Comparison of ENCODE assay signal across 17 cellular contexts in the genomic region with DNA sequence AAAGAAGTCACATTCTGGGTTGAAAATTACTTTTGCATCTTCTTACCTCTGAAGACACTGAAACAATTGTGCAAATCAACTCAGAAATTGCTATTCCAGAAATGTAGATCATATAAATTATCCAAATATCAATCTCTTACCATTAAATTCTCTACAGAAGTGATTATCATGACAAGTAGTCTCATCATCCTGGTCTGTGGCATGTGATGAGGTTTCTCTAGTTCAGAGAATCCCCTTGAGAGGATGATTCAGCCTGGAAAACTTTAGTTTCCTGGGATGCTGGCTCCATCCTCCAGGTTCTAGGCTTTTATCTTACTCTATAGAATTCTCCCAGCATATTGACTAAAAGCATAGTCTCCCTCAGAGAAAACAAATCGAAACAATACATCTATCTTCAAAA.
A peak's percentile ranks its signal among the peaks of the same experiment; 100 is the strongest.
DNase-seq lines count a peak whose midpoint lies in the region; ATAC-seq and TF ChIP-seq lines count a peak whose summit lies in the region.
"Had no signal": no experiment of that assay in that cellular context is flagged by ENCODE, and none has a peak within 500 bp of the region (broad histone marks: within the 10 kb centered on the region; RNA-seq: fewer than 3 reads in every experiment).

No MANE protein-coding gene starts in this region.

- H3K9me3 ChIP-seq in esophagus squamous epithelium, result no peaks in the 10 kb centered on the region
- H3K9me3 ChIP-seq: right atrium auricular region had no signal

- H3K4me3 ChIP-seq in esophagus squamous epithelium, result no peak overlapping the region
- H3K4me3 ChIP-seq: PC-9, right atrium auricular region had no signal

- no peak for ATAC-seq in HG03139 (IDR thresholded peaks at IDR 0.05; ENCODE audit: unreplicated experiment)
- ATAC-seq: HCT116; left ventricle myocardium superior; natural killer cell treated with Interleukin-12 subunit alpha and Interleukin-12 subunit beta and Interleukin-15 and Interleukin-18, amount 100 ng/mL, for 72 hours; stimulated activated effector memory CD8-positive, alpha-beta T cell treated with anti-CD3 and anti-CD28 coated beads, Interleukin-12 subunit alpha, Interleukin-12 subunit beta, amount 100 ng/mL, for 72 hours had no signal

- TF ChIP-seq POLR2A in esophagus squamous epithelium (IDR thresholded peaks at IDR 0.05), result no peak

- intact Hi-C loops in esophagus squamous epithelium (cut with DNase I), result no loop called here

- 86 to 91% methylated on average over 1 of the region's 1 CpG for WGBS in esophagus squamous epithelium, 2 donors

- peak; percentile 52 for DNase-seq in ACHN
- DNase-seq in HT1080 (ENCODE audit: low read depth), result peak; percentile 68
- peak; percentile 5 for DNase-seq in brain pericyte (ENCODE audit: low read depth, low spot score)
- DNase-seq in medulla oblongata (ENCODE audit: extremely low spot score), result peak; percentile 3
- DNase-seq in ecto neural progenitor cell (ENCODE audit: low spot score), result no peak
- no peak for DNase-seq in esophagus squamous epithelium (lab: John Stamatoyannopoulos, UW)
- no peak for DNase-seq in activated CD8-positive, alpha-beta memory T cell treated with anti-CD3 and anti-CD28 coated beads, Interleukin-2, amount 50 U/mL, for 4 hours
- DNase-seq: activated naive CD4-positive, alpha-beta T cell treated with anti-CD3 and anti-CD28 coated beads, Interleukin-2, amount 50 U/mL, for 16 hours; left ventricle myocardium superior; NCI-H187 treated with DMSO at 0.1 percent for 48 hours; NCI-H526; PC-9 had no signal

- no peaks in the 10 kb centered on the region for H3K36me3 ChIP-seq in esophagus squamous epithelium
- H3K36me3 ChIP-seq: right atrium auricular region had no signal

- TF ChIP-seq CTCF in esophagus squamous epithelium (IDR thresholded peaks at IDR 0.05), result no peak

- no peaks in the 10 kb centered on the region for H3K27me3 ChIP-seq in esophagus squamous epithelium
- H3K27me3 ChIP-seq: right atrium auricular region had no signal

- no peaks in the 10 kb centered on the region for H3K4me1 ChIP-seq in esophagus squamous epithelium
- H3K4me1 ChIP-seq: right atrium auricular region had no signal

- in situ Hi-C loops in ACHN (cut with HindIII; ENCODE audit: low pct_ligation_motif_present, low pct_unique_long_range_greater_than_20kb, low sequenced_read_pairs), result no loop called here

- no peak overlapping the region for H3K27ac ChIP-seq in esophagus squamous epithelium
- H3K27ac ChIP-seq: PC-9, right atrium auricular region had no signal

Comparison
In these comparisons a context has a peak if more than half of its experiments do, and no peak if none do; other contexts are left out.
1. DNase-seq: peak in ACHN (single experiment), HT1080 (single experiment), brain pericyte (single experiment) and medulla oblongata (single experiment); none in ecto neural progenitor cell (single experiment), esophagus squamous epithelium (single experiment) and activated CD8-positive, alpha-beta memory T cell treated with anti-CD3 and anti-CD28 coated beads, Interleukin-2, amount 50 U/mL, for 4 hours (single experiment).